ENCODE assay signal across 1 cellular context in genomic region chr3:13263770-13264467, GRCh38.
A peak's percentile ranks its signal among the peaks of the same experiment; 100 is the strongest.
TF ChIP-seq lines count a peak whose summit lies in the region.

No MANE protein-coding gene starts in this region.

TF ChIP-seq in HepG2, 621 proteins besides CTCF, POLR2A, EP300 and RAD21 (continued from another document and continues in another):
- TF ChIP-seq HNF1A (IDR thresholded peaks at IDR 0.05; ENCODE audit: low read depth) (no peak), HNF1A (CRISPR knock-in tag; IDR thresholded peaks at IDR 0.05; ENCODE audit: borderline replicate concordance) (peak; percentile 70; the same call in 1 of the 2 replicates), PATZ1 (CRISPR knock-in tag; IDR thresholded peaks at IDR 0.05) (peak; percentile 30; the same call in 1 of the 2 replicates), ASH2L (IDR thresholded peaks at IDR 0.05; ENCODE audit: insufficient read length, low read depth, low read length) (no peak), MLX (CRISPR knock-in tag; IDR thresholded peaks at IDR 0.05) (peak; percentile 23; the same call in 1 of the 2 replicates), ELF1 (CRISPR knock-in tag; IDR thresholded peaks at IDR 0.05) (no peak), ZNF879 (CRISPR knock-in tag; IDR thresholded peaks at IDR 0.05) (no peak), ZHX1 (CRISPR knock-in tag; IDR thresholded peaks at IDR 0.05; ENCODE audit: low read depth) (peak; percentile 31; the same call in 1 of the 2 replicates), CERS6 (CRISPR knock-in tag; IDR thresholded peaks at IDR 0.05) (no peak), ZNF24 (IDR thresholded peaks at IDR 0.05) (no peak), FOXP4 (CRISPR knock-in tag; IDR thresholded peaks at IDR 0.05) (0 out of 2 replicates have a peak, but pooled peaks have one; percentile 17), ZNF891 (CRISPR knock-in tag; IDR thresholded peaks at IDR 0.05) (no peak), GABPB1 (CRISPR knock-in tag; IDR thresholded peaks at IDR 0.05) (peak; percentile 55), CBFB (CRISPR knock-in tag; IDR thresholded peaks at IDR 0.05) (0 out of 2 replicates have a peak, but pooled peaks have one; percentile 26), ATF7 (IDR thresholded peaks at IDR 0.05) (no peak), ATF7 (CRISPR knock-in tag; IDR thresholded peaks at IDR 0.05) (no peak), ZMAT3 (CRISPR knock-in tag; conservative IDR thresholded peaks at IDR 0.05) (peak; percentile 94), POLR2G (IDR thresholded peaks at IDR 0.05; ENCODE audit: low read depth, low read length) (peak; percentile 68), ZNF558 (CRISPR knock-in tag; IDR thresholded peaks at IDR 0.05; ENCODE audit: borderline replicate concordance) (peak; percentile 55; the same call in 1 of the 2 replicates), ZFYVE20 (CRISPR knock-in tag; IDR thresholded peaks at IDR 0.05; ENCODE audit: borderline replicate concordance, low read depth) (no peak), ZNF251 (CRISPR knock-in tag; IDR thresholded peaks at IDR 0.05) (no peak), CHD4 (IDR thresholded peaks at IDR 0.05; ENCODE audit: borderline replicate concordance, low read length) (no peak), RAD51 (IDR thresholded peaks at IDR 0.05; ENCODE audit: borderline replicate concordance) (no peak), ZNF878 (CRISPR knock-in tag; IDR thresholded peaks at IDR 0.05) (no peak; the same call in 1 of the 2 replicates), ZNF574 (CRISPR knock-in tag; IDR thresholded peaks at IDR 0.05) (peak; percentile 17; the same call in 1 of the 2 replicates), ZNF350 (CRISPR knock-in tag; IDR thresholded peaks at IDR 0.05; ENCODE audit: borderline replicate concordance, low read depth) (peak; percentile 51; the same call in 1 of the 2 replicates), TFDP2 (CRISPR knock-in tag; IDR thresholded peaks at IDR 0.05) (peak; percentile 81), PLRG1 (conservative IDR thresholded peaks at IDR 0.05) (no peak), RCOR2 (CRISPR knock-in tag; IDR thresholded peaks at IDR 0.05) (peak; percentile 53; the same call in 1 of the 2 replicates), ZNF232 (CRISPR knock-in tag; IDR thresholded peaks at IDR 0.05; ENCODE audit: borderline replicate concordance) (no peak), TEAD2 (CRISPR knock-in tag; IDR thresholded peaks at IDR 0.05) (no peak), ZMAT5 (CRISPR knock-in tag; IDR thresholded peaks at IDR 0.05; ENCODE audit: borderline replicate concordance, low read depth) (no peak), ZC3H13 (CRISPR knock-in tag; IDR thresholded peaks at IDR 0.05) (peak; percentile 76), HOXA3 (CRISPR knock-in tag; IDR thresholded peaks at IDR 0.05) (peak; percentile 77), MNT (IDR thresholded peaks at IDR 0.05) (no peak), KDM2A (CRISPR knock-in tag; IDR thresholded peaks at IDR 0.05; ENCODE audit: borderline replicate concordance, low read depth) (peak; percentile 45; the same call in 1 of the 2 replicates), RBM39 (IDR thresholded peaks at IDR 0.05; ENCODE audit: low read depth, low read length, poor library complexity, severe bottlenecking) (peak; percentile 59), MAF1 (CRISPR knock-in tag; IDR thresholded peaks at IDR 0.05; ENCODE audit: borderline replicate concordance) (no peak), HNRNPUL1 (IDR thresholded peaks at IDR 0.05; ENCODE audit: low read depth, low read length) (no peak), ZSCAN22 (CRISPR knock-in tag; IDR thresholded peaks at IDR 0.05) (no peak), THAP7 (CRISPR knock-in tag; IDR thresholded peaks at IDR 0.05) (peak; percentile 83; the same call in 1 of the 2 replicates), KDM5B (CRISPR knock-in tag; IDR thresholded peaks at IDR 0.05; ENCODE audit: borderline replicate concordance) (peak; percentile 57; the same call in 1 of the 2 replicates), SP5 (CRISPR knock-in tag; IDR thresholded peaks at IDR 0.05; ENCODE audit: borderline replicate concordance, low read depth) (no peak)
